In the genomic region with DNA sequence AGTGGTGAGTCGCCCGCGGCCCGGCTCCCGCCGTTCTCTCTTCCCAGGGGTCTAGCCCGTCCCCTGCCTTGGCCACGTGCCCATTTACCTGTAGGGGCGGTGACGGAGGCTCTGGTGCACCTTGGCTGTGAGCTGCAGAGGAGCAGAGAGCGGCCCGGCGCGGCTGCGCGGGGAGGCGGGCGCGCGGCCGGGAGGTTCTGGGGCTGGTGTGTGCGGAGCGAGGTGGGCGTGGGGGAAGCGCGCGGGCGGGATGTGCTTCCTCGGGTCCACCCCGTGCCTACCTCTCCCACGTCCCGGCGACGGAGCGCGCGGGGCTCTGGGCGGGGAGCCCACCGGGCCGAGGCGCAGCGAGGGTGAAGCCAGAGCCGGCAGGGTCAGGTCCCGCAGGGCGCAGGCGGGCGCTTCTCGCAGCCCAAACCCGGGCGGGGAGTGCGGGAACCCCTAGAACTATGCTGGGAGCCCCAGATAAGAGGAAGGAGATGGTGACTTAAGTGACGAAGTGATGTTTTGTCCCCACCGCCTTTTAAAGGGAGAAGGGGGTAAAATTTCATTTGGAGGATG, we compare ENCODE assay signal across 8 cellular contexts. TPM values are rescaled to one million over a fixed set of nuclear protein-coding genes. Genes with fewer than 3 reads are reported as not detected.
DNase-seq lines count a peak whose midpoint lies in the region; ATAC-seq and TF ChIP-seq lines count a peak whose summit lies in the region.

No MANE protein-coding gene starts in this region.

- peak overlapping the region; percentile 86 for H3K27ac ChIP-seq in CD8-positive, alpha-beta T cell (ENCODE audit: low read depth, low read length)
- peak overlapping the region; percentile 75; the same call in 1 of the 2 replicates for H3K27ac ChIP-seq in HUES6 (ENCODE audit: low read depth, low read length)
- H3K27ac ChIP-seq in endodermal cell (ENCODE audit: low read depth, low read length) = no peak overlapping the region
- H3K27ac ChIP-seq in muscle layer of duodenum (ENCODE audit: low read length) = peak overlapping the region; percentile 30
- H3K27ac ChIP-seq in thyroid gland = peak overlapping the region; percentile 91 to 98 (median 94)

- H3K27me3 ChIP-seq in CD8-positive, alpha-beta T cell (ENCODE audit: insufficient read depth, low read length) = no peaks in the 10 kb centered on the region
- no peaks in the 10 kb centered on the region; the same call in 1 of the 2 replicates for H3K27me3 ChIP-seq in HUES6 (ENCODE audit: control insufficient read depth, insufficient read depth, low read length)
- H3K27me3 ChIP-seq in endodermal cell (ENCODE audit: control insufficient read depth, insufficient read depth, low read length, poor library complexity, severe bottlenecking) = no peaks in the 10 kb centered on the region
- no peaks in the 10 kb centered on the region for H3K27me3 ChIP-seq in muscle layer of duodenum (ENCODE audit: low read depth, low read length)
- no peaks in the 10 kb centered on the region for H3K27me3 ChIP-seq in thyroid gland

- H3K9me3 Mint-ChIP-seq in CD8-positive, alpha-beta T cell = no peaks in the 10 kb centered on the region
- no peaks in the 10 kb centered on the region for H3K9me3 Mint-ChIP-seq in activated CD4-positive, alpha-beta T cell treated with anti-CD3 and anti-CD28 coated beads for 36 hours (ENCODE audit: low read depth)
- peaks cover 2% of the 10 kb centered on the region for H3K9me3 Mint-ChIP-seq in endodermal cell

- POLR2A ChIA-PET in CD8-positive, alpha-beta T cell (lab: Charles Lee) = interaction anchor here (1.0 to 2.4 kb wide), 10 partner anchors 9 to 111 kb away, joined by 3 to 25 read pairs (median 4); partner anchors contain the start of gene HUS1
- POLR2A ChIA-PET in activated CD4-positive, alpha-beta T cell treated with anti-CD3 and anti-CD28 coated beads for 36 hours (lab: Charles Lee) = no interaction called here

- peak overlapping the region; percentile 89 for H3K4me3 Mint-ChIP-seq in CD8-positive, alpha-beta T cell
- peak overlapping the region; percentile 81 for H3K4me3 Mint-ChIP-seq in activated CD4-positive, alpha-beta T cell treated with anti-CD3 and anti-CD28 coated beads for 36 hours
- H3K4me3 Mint-ChIP-seq in endodermal cell = peak overlapping the region; percentile 74

- ATAC-seq in CD8-positive, alpha-beta T cell = peak; percentile 41
- peak; percentile 8 for ATAC-seq in GM21423 (IDR thresholded peaks at IDR 0.05; ENCODE audit: unreplicated experiment)
- peak; percentile 10 for ATAC-seq in activated CD4-positive, alpha-beta T cell treated with anti-CD3 and anti-CD28 coated beads for 36 hours

- peak in 1 of 2 donors; percentile 5 for TF ChIP-seq POLR2A in thyroid gland (IDR thresholded peaks at IDR 0.05)

- CTCF ChIA-PET in CD8-positive, alpha-beta T cell (lab: Charles Lee) = interaction anchor here (1.1 to 1.3 kb wide), 4 partner anchors 13 to 144 kb away, joined by 3 to 8 read pairs (median 4); no protein-coding TSS in a partner anchor
- CTCF ChIA-PET in activated CD4-positive, alpha-beta T cell treated with anti-CD3 and anti-CD28 coated beads for 36 hours (lab: Charles Lee) = interaction anchor here (1.1 kb wide), 1 partner anchor 101 kb away, joined by 3 read pairs; no protein-coding TSS in a partner anchor

- DNase-seq in CD8-positive, alpha-beta T cell = peak in 6 of 7 experiments; percentile 29 to 80 (median 64)
- DNase-seq in activated CD4-positive, alpha-beta T cell treated with anti-CD3 and anti-CD28 coated beads for 36 hours = peak; percentile 71
- DNase-seq in endodermal cell (peak; percentile 95), thyroid gland (peak; percentile 65 to 75), GM19240 (ENCODE audit: insufficient read length, low spot score) (no peak)

- H3K9ac ChIP-seq in HUES6 (ENCODE audit: low read length) (peak overlapping the region; percentile 93), endodermal cell (ENCODE audit: extremely low read depth, low read length, poor library complexity, severe bottlenecking) (peak overlapping the region; percentile 64)

- H3K9me3 ChIP-seq in CD8-positive, alpha-beta T cell (ENCODE audit: low read length) = no peaks in the 10 kb centered on the region
- H3K9me3 ChIP-seq in HUES6 (ENCODE audit: control insufficient read depth, insufficient read depth, low read depth, low read length) (no peaks in the 10 kb centered on the region), endodermal cell (ENCODE audit: control insufficient read depth, low read length) (no peaks in the 10 kb centered on the region), muscle layer of duodenum (ENCODE audit: control insufficient read depth in 1 of 2, low read length in 2 of 2) (no peaks in the 10 kb centered on the region), thyroid gland (no peaks in the 10 kb centered on the region)

- peaks cover 76% of the 10 kb centered on the region for H3K4me1 Mint-ChIP-seq in CD8-positive, alpha-beta T cell (ENCODE audit: low read depth)
- peaks cover 63% of the 10 kb centered on the region for H3K4me1 Mint-ChIP-seq in activated CD4-positive, alpha-beta T cell treated with anti-CD3 and anti-CD28 coated beads for 36 hours
- H3K4me1 Mint-ChIP-seq in endodermal cell = peaks cover 41% of the 10 kb centered on the region

- WGBS in endodermal cell (ENCODE audit: insufficient coverage in 1 of 2, insufficient read length in 1 of 2), 2 experiments = 0% methylated on average over 9 to 53 of the region's 53 CpGs
- 2 to 3% methylated on average over 3 to 5 of the region's 53 CpGs for WGBS in thyroid gland, 2 donors

- peaks cover 41% of the 10 kb centered on the region for H3K36me3 Mint-ChIP-seq in CD8-positive, alpha-beta T cell
- peaks cover 40% of the 10 kb centered on the region for H3K36me3 Mint-ChIP-seq in activated CD4-positive, alpha-beta T cell treated with anti-CD3 and anti-CD28 coated beads for 36 hours (ENCODE audit: low read depth)
- peaks cover 30% of the 10 kb centered on the region for H3K36me3 Mint-ChIP-seq in endodermal cell (ENCODE audit: low read depth)

- peaks cover 68% of the 10 kb centered on the region for H3K4me1 ChIP-seq in CD8-positive, alpha-beta T cell (ENCODE audit: insufficient read depth, low read length)
- H3K4me1 ChIP-seq in HUES6 (ENCODE audit: control insufficient read depth, insufficient read depth, low read length) (peaks cover 42% of the 10 kb centered on the region), endodermal cell (ENCODE audit: control insufficient read depth, insufficient read depth, low read length) (peaks cover 8% of the 10 kb centered on the region), muscle layer of duodenum (ENCODE audit: control insufficient read depth in 1 of 2, insufficient read depth in 2 of 2, low read length in 2 of 2) (peaks cover 0 to 4% of the 10 kb centered on the region in 2 donors), thyroid gland (peaks cover 8 to 48% of the 10 kb centered on the region in 2 donors)

- no peaks in the 10 kb centered on the region for H3K27me3 Mint-ChIP-seq in CD8-positive, alpha-beta T cell (ENCODE audit: low read depth)
- H3K27me3 Mint-ChIP-seq in activated CD4-positive, alpha-beta T cell treated with anti-CD3 and anti-CD28 coated beads for 36 hours = no peaks in the 10 kb centered on the region
- H3K27me3 Mint-ChIP-seq in endodermal cell (ENCODE audit: insufficient read depth) = no peaks in the 10 kb centered on the region

- peak overlapping the region; percentile 94 for H3K27ac Mint-ChIP-seq in CD8-positive, alpha-beta T cell
- H3K27ac Mint-ChIP-seq in activated CD4-positive, alpha-beta T cell treated with anti-CD3 and anti-CD28 coated beads for 36 hours = peak overlapping the region; percentile 96
- H3K27ac Mint-ChIP-seq in endodermal cell = peak overlapping the region; percentile 87

- peaks cover 10% of the 10 kb centered on the region for H3K36me3 ChIP-seq in CD8-positive, alpha-beta T cell (ENCODE audit: insufficient read depth, low read length)
- H3K36me3 ChIP-seq in HUES6 (ENCODE audit: control insufficient read depth, insufficient read depth, low read length) = peaks cover 38% of the 10 kb centered on the region
- H3K36me3 ChIP-seq in endodermal cell (ENCODE audit: control insufficient read depth, insufficient read depth, low read length) = peaks cover 28% of the 10 kb centered on the region
- peaks cover 9 to 19% of the 10 kb centered on the region in 2 donors for H3K36me3 ChIP-seq in muscle layer of duodenum (ENCODE audit: control insufficient read depth in 1 of 2, insufficient read depth in 2 of 2, low read length in 2 of 2)
- peaks cover 11 to 14% of the 10 kb centered on the region in 2 donors for H3K36me3 ChIP-seq in thyroid gland

- H3K4me3 ChIP-seq in CD8-positive, alpha-beta T cell (ENCODE audit: low read depth, low read length) = peak overlapping the region; percentile 92
- peak overlapping the region; percentile 76 for H3K4me3 ChIP-seq in HUES6 (ENCODE audit: low read depth, low read length)
- H3K4me3 ChIP-seq in endodermal cell (ENCODE audit: low read length) = peak overlapping the region; percentile 99
- H3K4me3 ChIP-seq in muscle layer of duodenum (ENCODE audit: low read depth in 1 of 2, low read length in 2 of 2) = peak overlapping the region; percentile 83 to 88
- H3K4me3 ChIP-seq in thyroid gland (replicated peaks in 1 of 3) = peak overlapping the region; percentile 43 to 68 (median 62)

- intact Hi-C loops in CD8-positive, alpha-beta T cell (cut with DNase I, micrococcal nuclease) = loop anchor here (1.0 to 5.0 kb wide), 7 partner anchors 8 to 110 kb away; partner anchors contain the start of genes C7orf57 (in 2 of the 2) and HUS1 (in 2 of the 2)
- intact Hi-C loops in activated CD4-positive, alpha-beta T cell treated with anti-CD3 and anti-CD28 coated beads for 36 hours (cut with DNase I, micrococcal nuclease) = loop anchor here (1.0 to 2.0 kb wide), 5 partner anchors 8 to 110 kb away; partner anchors contain the start of genes C7orf57 (in 1 of the 2) and HUS1 (in 1 of the 2)
- intact Hi-C loops in thyroid gland (cut with DNase I) = loop anchor here (5.0 kb wide), 1 partner anchor 112 kb away; the partner anchor contains the start of gene HUS1

- no peak for TF ChIP-seq CTCF in CD8-positive, alpha-beta T cell (IDR thresholded peaks at IDR 0.05)
- TF ChIP-seq CTCF in endodermal cell (conservative IDR thresholded peaks at IDR 0.05) (no peak), thyroid gland (IDR thresholded peaks at IDR 0.05) (no peak)

RNA-seq across cellular contexts. Expression of gene UPP1, which starts 0.4 kb away (rescaled TPM):
- total RNA-seq in CD8-positive, alpha-beta T cell = 10 to 100 TPM; 87.4 to 90.2 TPM
- total RNA-seq in activated CD4-positive, alpha-beta T cell treated with anti-CD3 and anti-CD28 coated beads for 36 hours = 10 to 100 TPM; 51.6 to 70.7 TPM
- 10 to 100 TPM; 40.5 to 46.3 TPM for total RNA-seq in endodermal cell
- polyA plus RNA-seq in endodermal cell (2013, experiment 1 of 2) = 22.0 TPM
- polyA plus RNA-seq in endodermal cell (2013, experiment 2 of 2) = 18.6 TPM
- total RNA-seq in thyroid gland = 10 to 100 TPM; 11.3 to 16.9 (median 15.0) TPM

RNA-seq across cellular contexts. Expression of gene C7orf57, which starts 54.2 kb away (rescaled TPM):
- not detected for total RNA-seq in CD8-positive, alpha-beta T cell
- total RNA-seq in activated CD4-positive, alpha-beta T cell treated with anti-CD3 and anti-CD28 coated beads for 36 hours = under 1 TPM; 0.33 to 0.46 TPM
- under 1 TPM in 1 of 2 donors, not detected in 1; 0.57 TPM for total RNA-seq in endodermal cell
- 0.28 TPM for polyA plus RNA-seq in endodermal cell (2013, experiment 1 of 2)
- polyA plus RNA-seq in endodermal cell (2013, experiment 2 of 2) = 0.12 TPM
- total RNA-seq in thyroid gland = not detected
